ENCODE assay signal across 8 cellular contexts in the genomic region with DNA sequence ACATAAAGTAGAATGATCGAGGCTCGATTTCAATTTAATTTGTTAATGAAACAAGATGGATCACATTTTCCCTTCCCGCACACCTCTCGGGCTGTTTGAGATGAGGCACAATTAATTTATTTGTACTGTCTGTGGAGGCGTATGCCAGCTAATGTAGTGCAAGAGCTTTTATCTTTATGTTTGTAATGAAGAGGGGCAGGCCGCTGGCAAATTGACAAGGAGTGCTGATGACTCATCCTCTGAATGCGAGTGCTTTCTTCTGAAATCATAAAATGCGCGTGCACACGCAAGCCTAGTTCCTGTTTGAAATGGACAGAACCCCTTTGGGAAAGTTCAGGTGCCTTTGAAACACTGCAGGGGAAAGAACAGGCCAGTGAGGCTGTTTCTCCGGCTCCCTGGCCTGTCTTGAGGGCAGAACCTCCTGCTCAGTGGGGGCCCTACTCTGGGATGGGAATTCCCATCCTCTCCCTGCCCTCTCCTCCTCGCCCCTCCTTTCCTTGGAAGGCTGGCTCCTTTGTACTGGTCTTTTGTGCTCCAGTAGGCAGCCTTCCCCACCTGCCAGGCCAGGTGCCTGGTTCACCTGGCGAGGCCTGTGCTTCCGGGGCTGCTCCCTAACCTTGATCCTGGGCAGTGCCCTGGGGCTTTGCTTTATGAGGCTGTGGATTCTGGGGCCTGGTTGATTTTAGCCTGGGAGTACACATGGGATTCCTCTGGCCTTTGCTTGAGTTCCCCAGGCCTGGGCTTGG. TPM values are rescaled to one million over a fixed set of nuclear protein-coding genes. Genes with fewer than 3 reads are reported as not detected.
DNase-seq lines count a peak whose midpoint lies in the region; ATAC-seq, FAIRE-seq and TF ChIP-seq lines count a peak whose summit lies in the region.

No MANE protein-coding gene starts in this region.

- peaks cover 95% of the 10 kb centered on the region for H3K4me1 Mint-ChIP-seq in nephron progenitor cell
- no peaks in the 10 kb centered on the region for H3K4me1 Mint-ChIP-seq in activated T-helper 17 cell treated with anti-CD3 and anti-CD28 coated beads, Interleukin-2, amount 50 U/mL, for 72 hours
- peaks cover 5% of the 10 kb centered on the region for H3K4me1 Mint-ChIP-seq in activated CD8-positive, alpha-beta memory T cell treated with anti-CD3 and anti-CD28 coated beads, Interleukin-2, amount 10 ng/mL, durations not matched to agents 7 days and 5 days

- H3K9me3 Mint-ChIP-seq in nephron progenitor cell, result no peaks in the 10 kb centered on the region
- no peaks in the 10 kb centered on the region for H3K9me3 Mint-ChIP-seq in activated T-helper 17 cell treated with anti-CD3 and anti-CD28 coated beads, Interleukin-2, amount 50 U/mL, for 72 hours
- H3K9me3 Mint-ChIP-seq in activated CD8-positive, alpha-beta memory T cell treated with anti-CD3 and anti-CD28 coated beads, Interleukin-2, amount 10 ng/mL, durations not matched to agents 7 days and 5 days (ENCODE audit: low read depth), result no peaks in the 10 kb centered on the region

- no peaks in the 10 kb centered on the region for H3K27me3 Mint-ChIP-seq in nephron progenitor cell (ENCODE audit: low read depth, poor library complexity)
- H3K27me3 Mint-ChIP-seq in activated T-helper 17 cell treated with anti-CD3 and anti-CD28 coated beads, Interleukin-2, amount 50 U/mL, for 72 hours, result peaks cover 49% of the 10 kb centered on the region
- H3K27me3 Mint-ChIP-seq in activated CD8-positive, alpha-beta memory T cell treated with anti-CD3 and anti-CD28 coated beads, Interleukin-2, amount 10 ng/mL, durations not matched to agents 7 days and 5 days, result peaks cover 80% of the 10 kb centered on the region

- no peak overlapping the region for H3K4me3 ChIP-seq in OCI-LY3 (ENCODE audit: low read length)

- peaks cover 10% of the 10 kb centered on the region for H3K36me3 Mint-ChIP-seq in nephron progenitor cell (ENCODE audit: low read depth)
- H3K36me3 Mint-ChIP-seq in activated T-helper 17 cell treated with anti-CD3 and anti-CD28 coated beads, Interleukin-2, amount 50 U/mL, for 72 hours (ENCODE audit: low read depth), result no peaks in the 10 kb centered on the region
- no peaks in the 10 kb centered on the region for H3K36me3 Mint-ChIP-seq in activated CD8-positive, alpha-beta memory T cell treated with anti-CD3 and anti-CD28 coated beads, Interleukin-2, amount 10 ng/mL, durations not matched to agents 7 days and 5 days

- H3K27ac ChIP-seq in OCI-LY3 (ENCODE audit: low read length), result no peak overlapping the region

- peaks cover 25% of the 10 kb centered on the region for H3K27me3 ChIP-seq in OCI-LY3 (ENCODE audit: low read depth, low read length)

- CTCF ChIA-PET in activated CD8-positive, alpha-beta memory T cell treated with anti-CD3 and anti-CD28 coated beads, Interleukin-2, amount 10 ng/mL, durations not matched to agents 7 days and 5 days (lab: Charles Lee), result no interaction called here

- ATAC-seq in esophagus mucosa, result peak; percentile 62
- no peak for ATAC-seq in activated T-helper 17 cell treated with anti-CD3 and anti-CD28 coated beads, Interleukin-2, amount 50 U/mL, for 72 hours (replicated peaks)
- ATAC-seq in activated CD8-positive, alpha-beta memory T cell treated with anti-CD3 and anti-CD28 coated beads, Interleukin-2, amount 10 ng/mL, durations not matched to agents 7 days and 5 days, result no peak

- no peaks in the 10 kb centered on the region for H3K9me3 ChIP-seq in OCI-LY3 (ENCODE audit: insufficient read depth, low read length)

- no peak overlapping the region for H3K9ac ChIP-seq in OCI-LY3 (ENCODE audit: low read length)

- no peak overlapping the region for H2AFZ ChIP-seq in OCI-LY3 (ENCODE audit: low read depth, low read length)

- peaks cover 7% of the 10 kb centered on the region for H3K4me1 ChIP-seq in OCI-LY3 (ENCODE audit: low read length)

- no peaks in the 10 kb centered on the region for H3K36me3 ChIP-seq in OCI-LY3 (replicated peaks; ENCODE audit: low read depth, low read length)

- TF ChIP-seq CTCF in OCI-LY3 (IDR thresholded peaks at IDR 0.05; ENCODE audit: low read depth, low read length) (no peak), nephron progenitor cell (IDR thresholded peaks at IDR 0.05) (no peak), D721Med (IDR thresholded peaks at IDR 0.05; ENCODE audit: insufficient read depth, missing control alignments) (no peak)

- peak; percentile 17 for DNase-seq in NCI-H1694 treated with DMSO at 0.1 percent for 48 hours (lab: John Stamatoyannopoulos, UW)
- DNase-seq in NCI-H1694 (lab: John Stamatoyannopoulos, UW), result no peak
- no peak for DNase-seq in nephron progenitor cell
- no peak for DNase-seq in D721Med (ENCODE audit: insufficient read length, low spot score)
- no peak for DNase-seq in activated CD8-positive, alpha-beta memory T cell treated with anti-CD3 and anti-CD28 coated beads, Interleukin-2, amount 10 ng/mL, durations not matched to agents 7 days and 5 days

- peak overlapping the region; percentile 24; the same call in 1 of the 2 replicates for H3K4me2 ChIP-seq in OCI-LY3 (ENCODE audit: low read length)

- no peaks in the 10 kb centered on the region for H4K20me1 ChIP-seq in OCI-LY3 (ENCODE audit: insufficient read depth, low read length)

- peak overlapping the region; percentile 98 for H3K27ac Mint-ChIP-seq in nephron progenitor cell
- H3K27ac Mint-ChIP-seq in activated T-helper 17 cell treated with anti-CD3 and anti-CD28 coated beads, Interleukin-2, amount 50 U/mL, for 72 hours, result no peak overlapping the region
- H3K27ac Mint-ChIP-seq in activated CD8-positive, alpha-beta memory T cell treated with anti-CD3 and anti-CD28 coated beads, Interleukin-2, amount 10 ng/mL, durations not matched to agents 7 days and 5 days, result no peak overlapping the region

- no peak for FAIRE-seq in D721Med (lab: Jason Lieb, UNC)

- no peak overlapping the region for H3K4me3 Mint-ChIP-seq in nephron progenitor cell
- H3K4me3 Mint-ChIP-seq in activated T-helper 17 cell treated with anti-CD3 and anti-CD28 coated beads, Interleukin-2, amount 50 U/mL, for 72 hours, result no peak overlapping the region
- H3K4me3 Mint-ChIP-seq in activated CD8-positive, alpha-beta memory T cell treated with anti-CD3 and anti-CD28 coated beads, Interleukin-2, amount 10 ng/mL, durations not matched to agents 7 days and 5 days, result no peak overlapping the region

- H3K79me2 ChIP-seq in OCI-LY3 (ENCODE audit: low read length), result no peaks in the 10 kb centered on the region

RNA-seq across cellular contexts. Expression of a gene that starts 50.3 kb away (rescaled TPM):
- 35.3 TPM for total RNA-seq in esophagus mucosa
- 1 to 10 TPM; 1.2 to 1.6 TPM for total RNA-seq in activated T-helper 17 cell treated with anti-CD3 and anti-CD28 coated beads, Interleukin-2, amount 50 U/mL, for 72 hours
- under 1 TPM; 0.18 to 0.26 TPM for total RNA-seq in activated CD8-positive, alpha-beta memory T cell treated with anti-CD3 and anti-CD28 coated beads, Interleukin-2, amount 10 ng/mL, durations not matched to agents 7 days and 5 days

Comparison
In these comparisons a context has a peak if more than half of its experiments do, and no peak if none do; other contexts are left out.
1. RNA of a gene that starts 50.3 kb away (total RNA-seq): 35.3 TPM in esophagus mucosa (single experiment); 1.2 to 1.6 TPM in activated T-helper 17 cell treated with anti-CD3 and anti-CD28 coated beads, Interleukin-2, amount 50 U/mL, for 72 hours and 0.18 to 0.26 TPM in activated CD8-positive, alpha-beta memory T cell treated with anti-CD3 and anti-CD28 coated beads, Interleukin-2, amount 10 ng/mL, durations not matched to agents 7 days and 5 days; every median in the first group is over 10 times any median in the second.